Comparison of ENCODE assay signal across 26 cellular contexts in genomic region chr1:154076413-154076812, GRCh38.
"Had no signal": no experiment of that assay in that cellular context is flagged by ENCODE, and none has a peak within 500 bp of the region (broad histone marks: within the 10 kb centered on the region; RNA-seq: fewer than 3 reads in every experiment).

No MANE protein-coding gene starts in this region.

- H3K4me3 ChIP-seq: stomach, suprapubic skin, testis, thoracic aorta, thyroid gland, tibial artery, tibial nerve, transverse colon, upper lobe of left lung, upper lobe of right lung, uterus, vagina had no signal

- DNase-seq: stimulated activated CD4-positive, alpha-beta T cell treated with anti-CD3 and anti-CD28 coated beads, Interleukin-2, amount 100 ng/mL, for 48 hours; stimulated activated CD4-positive, alpha-beta T cell treated with anti-CD3 and anti-CD28 coated beads, Interleukin-4, amount 100 ng/mL, for 1 hour; stimulated activated CD4-positive, alpha-beta T cell treated with anti-CD3 and anti-CD28 coated beads, Interleukin-4, amount 100 ng/mL, for 24 hours; stimulated activated CD4-positive, alpha-beta T cell treated with anti-CD3 and anti-CD28 coated beads, Interleukin-4, amount 100 ng/mL, for 4 hours; stimulated activated CD8-positive, alpha-beta memory T cell treated with anti-CD3 and anti-CD28 coated beads, Interleukin-4, amount 100 ng/mL, for 48 hours; stimulated activated naive B cell treated with anti-CD40 and anti-IgM and Interleukin-4, amounts not matched to agents 10 μg/mL and 1 μg/mL and 100 μg/mL, for 72 hours; stimulated activated naive CD4-positive, alpha-beta T cell; stimulated activated naive CD4-positive, alpha-beta T cell treated with Interleukin-2 at 50 U/mL for 16 hours; stimulated activated naive CD8-positive, alpha-beta T cell treated with anti-CD3 and anti-CD28 coated beads, Interleukin-15, amount 100 ng/mL, for 72 hours; stimulated activated naive CD8-positive, alpha-beta T cell treated with anti-CD3 and anti-CD28 coated beads, Interleukin-15, Interleukin-2, amounts not matched to agents 100 U/mL and 50 U/mL, for 24 hours; stomach; substantia nigra; testis; thyroid gland; tibial artery; transverse colon; upper lobe of left lung; upper lobe of right lung; uterus had no signal

- H3K9me3 ChIP-seq: suprapubic skin, testis, thyroid gland, transverse colon, upper lobe of right lung, uterus, vagina had no signal

- ATAC-seq: stimulated activated effector memory CD8-positive, alpha-beta T cell treated with anti-CD3 and anti-CD28 coated beads, Interleukin-12 subunit alpha, Interleukin-12 subunit beta, amount 100 ng/mL, for 72 hours; stimulated activated memory B cell treated with anti-CD40 and anti-IgM and Interleukin-4, amounts not matched to agents 10 μg/mL and 1 μg/mL and 100 μg/mL, for 72 hours; stimulated activated naive B cell treated with anti-CD40 and anti-IgM and Interleukin-4, amounts not matched to agents 10 μg/mL and 1 μg/mL and 100 μg/mL, for 72 hours; stimulated activated naive CD8-positive, alpha-beta T cell treated with anti-CD3 and anti-CD28 coated beads, Interleukin-15, amount 100 ng/mL, for 72 hours; stimulated activated naive CD8-positive, alpha-beta T cell treated with anti-CD3 and anti-CD28 coated beads, Interleukin-15, Interleukin-2, amounts not matched to agents 100 U/mL and 50 U/mL, for 24 hours; upper lobe of right lung had no signal

- FAIRE-seq: urothelium cell line had no signal

- H3K27ac ChIP-seq: stomach, suprapubic skin, testis, thoracic aorta, thyroid gland, tibial artery, tibial nerve, transverse colon, upper lobe of left lung, upper lobe of right lung, uterus, vagina had no signal

- H3K36me3 ChIP-seq: stomach, suprapubic skin, thoracic aorta, thyroid gland, tibial artery, tibial nerve, transverse colon, upper lobe of left lung, upper lobe of right lung, uterus, vagina had no signal

- H3K4me1 ChIP-seq: stomach, suprapubic skin, testis, thyroid gland, tibial artery, tibial nerve, transverse colon, upper lobe of left lung, upper lobe of right lung, uterus, vagina had no signal

- H3K27me3 ChIP-seq: suprapubic skin, testis, thyroid gland, tibial artery, tibial nerve, transverse colon, upper lobe of left lung, upper lobe of right lung, uterus, vagina had no signal
